ENCODE assay signal across 9 cellular contexts in the genomic region with DNA sequence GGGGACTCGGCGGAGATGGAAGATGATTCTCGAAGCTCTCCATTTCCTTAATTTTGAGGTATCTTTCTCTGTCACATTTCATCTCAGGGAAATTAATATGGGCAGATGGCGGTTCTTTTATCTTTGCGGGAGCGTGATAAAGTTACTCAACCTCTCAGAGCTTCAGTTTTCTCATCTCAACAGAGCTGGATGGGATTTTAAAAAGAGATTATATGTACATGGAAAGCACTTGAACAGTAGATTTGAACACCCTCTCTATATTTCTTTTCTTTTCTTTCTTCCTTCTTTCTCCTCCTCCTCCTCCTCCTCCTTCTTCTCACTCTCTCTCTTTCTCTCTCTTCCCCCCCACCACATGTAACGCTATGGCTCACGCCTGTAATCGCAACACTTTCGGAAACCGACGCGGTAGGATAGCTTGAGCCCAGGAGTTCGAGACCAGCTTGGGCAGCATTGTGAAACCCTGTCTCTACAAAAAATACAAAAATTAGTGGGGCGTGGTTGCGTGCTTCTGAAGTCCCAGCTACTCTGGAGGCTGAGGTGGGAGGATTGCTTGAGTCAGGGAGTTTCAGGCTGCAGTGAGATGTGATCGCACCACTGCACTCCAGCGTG. TPM values are rescaled to one million over a fixed set of nuclear protein-coding genes. Genes with fewer than 3 reads are reported as not detected.
A peak's percentile ranks its signal among the peaks of the same experiment; 100 is the strongest.
DNase-seq lines count a peak whose midpoint lies in the region; ATAC-seq and TF ChIP-seq lines count a peak whose summit lies in the region.
"Had no signal": no experiment of that assay in that cellular context is flagged by ENCODE, and none has a peak within 500 bp of the region (broad histone marks: within the 10 kb centered on the region; RNA-seq: fewer than 3 reads in every experiment).

No MANE protein-coding gene starts in this region.

- H3K36me3 ChIP-seq in Caco-2 (ENCODE audit: control insufficient read depth, insufficient read depth, low read length) = no peaks in the 10 kb centered on the region
- no peaks in the 10 kb centered on the region for H3K36me3 ChIP-seq in left lung
- H3K36me3 ChIP-seq in stomach = no peaks in the 10 kb centered on the region

- 13 to 32% (median 22%) methylated on average over 18 of the region's 18 CpGs for WGBS in stomach, 5 donors

- H3K4me1 ChIP-seq in Caco-2 (peaks cover 26% of the 10 kb centered on the region), left lung (peaks cover 5 to 18% of the 10 kb centered on the region in 2 donors), stomach (peaks cover 19 to 25% (median 25%) of the 10 kb centered on the region in 4 donors)

- intact Hi-C loops in Caco-2 (cut with micrococcal nuclease; ENCODE audit: unreplicated experiment) = no loop called here
- intact Hi-C loops in left lung (cut with DNase I) = no loop called here
- intact Hi-C loops in stomach (cut with DNase I; ENCODE audit: low total_unique reads) = no loop called here

- H3K27me3 ChIP-seq in Caco-2 (replicated peaks; ENCODE audit: control insufficient read depth, insufficient read depth, low read length) (no peaks in the 10 kb centered on the region), left lung (peaks cover 38 to 69% of the 10 kb centered on the region in 2 donors), stomach (peaks cover 5 to 74% (median 48%) of the 10 kb centered on the region in 3 donors)

- peak overlapping the region; percentile 92 for H3K4me3 Mint-ChIP-seq in Caco-2 (ENCODE audit: unreplicated experiment)

- TSS peak; percentile 59 for BruUV-seq in Caco-2 (replicated peaks; lab: Mats Ljungman, UMichigan)

- CTCF ChIA-PET in Caco-2 (lab: Charles Lee) = interaction anchor here (0.7 to 1.0 kb wide), 3 partner anchors 21 to 55 kb away, joined by 3 to 4 read pairs (median 3); no protein-coding TSS in a partner anchor

- POLR2A ChIA-PET in Caco-2 (lab: Charles Lee) = interaction anchor here (0.7 to 1.7 kb wide), 3 partner anchors 14 to 21 kb away, joined by 3 to 9 read pairs (median 7); no protein-coding TSS in a partner anchor

- H3K27ac ChIP-seq in left lung (no peak overlapping the region), stomach (no peak overlapping the region)
- H3K27ac ChIP-seq: HL-60 had no signal

- H3K36me3 Mint-ChIP-seq in Caco-2 (ENCODE audit: insufficient read depth, unreplicated experiment) = peaks cover 96% of the 10 kb centered on the region

- peak overlapping the region; percentile 88 for H3K27ac Mint-ChIP-seq in Caco-2 (ENCODE audit: unreplicated experiment)

- DNase-seq in Caco-2 = peak in 1 of 2 experiments; percentile 26
- peak; percentile 19 for DNase-seq in activated T-helper 9 cell treated with anti-CD3 and anti-CD28 coated beads, Interleukin-2, amount 50 U/mL, for 16 hours (ENCODE audit: low read depth)
- DNase-seq in left lung = no peak
- DNase-seq in stomach = no peak
- DNase-seq in SHP77 (lab: John Stamatoyannopoulos, UW) = no peak

- H3K4me3 ChIP-seq in Caco-2 (ENCODE audit: low read depth, low read length) (peak overlapping the region; percentile 66), left lung (peak overlapping the region; percentile 10 to 41), stomach (peak overlapping the region; percentile 49 to 63 (median 55))

- no peaks in the 10 kb centered on the region for H3K27me3 Mint-ChIP-seq in Caco-2 (ENCODE audit: insufficient read depth, unreplicated experiment)

- ATAC-seq in HG03025 (IDR thresholded peaks at IDR 0.05; ENCODE audit: low FRiP score, unreplicated experiment) (peak; percentile 30), left lung (no peak), HG02840 (IDR thresholded peaks at IDR 0.05; ENCODE audit: low FRiP score, unreplicated experiment) (no peak), GM19467 (IDR thresholded peaks at IDR 0.05; ENCODE audit: unreplicated experiment) (no peak)

- no peak for TF ChIP-seq EP300 in stomach (IDR thresholded peaks at IDR 0.05)

- no peak for TF ChIP-seq POLR2A in stomach (IDR thresholded peaks at IDR 0.05)

- H3K9me3 ChIP-seq in Caco-2 (no peaks in the 10 kb centered on the region), left lung (no peaks in the 10 kb centered on the region), stomach (no peaks in the 10 kb centered on the region)

- H3K4me1 Mint-ChIP-seq in Caco-2 (ENCODE audit: low read depth, unreplicated experiment) = peaks cover 22% of the 10 kb centered on the region

- no peaks in the 10 kb centered on the region for H3K9me3 Mint-ChIP-seq in Caco-2 (ENCODE audit: unreplicated experiment)

- TF ChIP-seq CTCF in Caco-2 (IDR thresholded peaks at IDR 0.05; ENCODE audit: insufficient read depth in 1 of 2, low read depth in 1 of 2, low read length in 1 of 2, severe bottlenecking in 1 of 2, unreplicated experiment in 1 of 2) (no peak), left lung (IDR thresholded peaks at IDR 0.05) (no peak), stomach (IDR thresholded peaks at IDR 0.05) (no peak)

RNA-seq across cellular contexts. Expression of a gene that starts 0.6 kb away (rescaled TPM):
- total RNA-seq in Caco-2 (2022) = 276 and 320 TPM in 2 replicates
- total RNA-seq in left lung = 1 to 10 TPM in 1 of 2 donors, under 1 TPM in 1; 0.41 to 3.0 TPM
- 1 to 10 TPM in 1 of 5 donors, under 1 TPM in 1, not detected in 3; 0.37 to 2.2 TPM for total RNA-seq in stomach
- 1 to 10 TPM in 1 of 3 donors, under 1 TPM in 1, not detected in 1; 0.31 to 3.7 TPM for polyA plus RNA-seq in stomach

Comparison
In these comparisons a context has a peak if more than half of its experiments do, and no peak if none do; other contexts are left out.
1. RNA of a gene that starts 0.6 kb away (total RNA-seq): 276 to 320 TPM in Caco-2; 0.41 to 3.0 TPM in left lung and 0.37 to 2.2 TPM in stomach; every median in the first group is over 10 times any median in the second.
2. Peak in every context shown above with its lines, with median percentiles within 50 percentile points of each other: H3K4me3 ChIP-seq.